ENCODE assay signal across 17 cellular contexts in genomic region chr10:35467186-35467585, GRCh38.
DNase-seq lines count a peak whose midpoint lies in the region; ATAC-seq and TF ChIP-seq lines count a peak whose summit lies in the region.
"Had no signal": no experiment of that assay in that cellular context is flagged by ENCODE, and none has a peak within 500 bp of the region (broad histone marks: within the 10 kb centered on the region; RNA-seq: fewer than 3 reads in every experiment).

No MANE protein-coding gene starts in this region.

- H3K27ac ChIP-seq in right atrium auricular region (no peak overlapping the region), angular gyrus (ENCODE audit: low read depth, low read length) (peak overlapping the region; percentile 17), substantia nigra (ENCODE audit: low read depth, low read length, poor library complexity, severe bottlenecking) (peak overlapping the region; percentile 32)
- H3K27ac ChIP-seq: A549 had no signal

- TF ChIP-seq CTCF in right atrium auricular region (IDR thresholded peaks at IDR 0.05) (no peak), glutamatergic neuron (IDR thresholded peaks at IDR 0.05; ENCODE audit: partially characterized antibody, unreplicated experiment) (no peak)

- no peak overlapping the region for H3K4me3 ChIP-seq in right atrium auricular region
- H3K4me3 ChIP-seq: A549, GM23338 had no signal

- H3K9me3 ChIP-seq in right atrium auricular region: no peaks in the 10 kb centered on the region
- H3K9me3 ChIP-seq: A549 had no signal

- DNase-seq in left ventricle myocardium superior (no peak), right atrium auricular region (ENCODE audit: low spot score) (no peak), glutamatergic neuron (no peak), substantia nigra (lab: John Stamatoyannopoulos, UW) (no peak), dermis blood vessel endothelial cell (no peak), A172 (ENCODE audit: low spot score) (no peak), NCI-H446 treated with DMSO at 0.1 percent for 48 hours (lab: John Stamatoyannopoulos, UW) (no peak)
- DNase-seq: AML-193; Calu3; CD8-positive, alpha-beta T cell; DMS79 treated with DMSO at 0.1 percent for 48 hours; GF-D8 had no signal

- H3K4me3 Mint-ChIP-seq in glutamatergic neuron (ENCODE audit: unreplicated experiment): peak overlapping the region; percentile 18
- H3K4me3 Mint-ChIP-seq: CD8-positive, alpha-beta T cell; GM23338; IgD-negative memory B cell had no signal

- peaks cover 15% of the 10 kb centered on the region for H3K9me3 Mint-ChIP-seq in glutamatergic neuron (ENCODE audit: unreplicated experiment)
- H3K9me3 Mint-ChIP-seq: CD8-positive, alpha-beta T cell; GM23338; IgD-negative memory B cell had no signal

- peaks cover 0 to 97% of the 10 kb centered on the region in 2 donors for H3K4me1 ChIP-seq in right atrium auricular region
- H3K4me1 ChIP-seq: A549 had no signal

- ATAC-seq in left ventricle myocardium superior: peak; percentile 52
- ATAC-seq: A549; CD8-positive, alpha-beta T cell; HCT116 had no signal

- H3K36me3 ChIP-seq in right atrium auricular region: no peaks in the 10 kb centered on the region

- no peak overlapping the region for H3K27ac Mint-ChIP-seq in glutamatergic neuron (ENCODE audit: unreplicated experiment)
- H3K27ac Mint-ChIP-seq: CD8-positive, alpha-beta T cell; GM23338; IgD-negative memory B cell had no signal

- intact Hi-C loops in left ventricle myocardium superior (cut with micrococcal nuclease): no loop called here

- H3K36me3 Mint-ChIP-seq in glutamatergic neuron (ENCODE audit: unreplicated experiment): no peaks in the 10 kb centered on the region
- H3K36me3 Mint-ChIP-seq: CD8-positive, alpha-beta T cell; IgD-negative memory B cell had no signal

- H3K27me3 ChIP-seq in right atrium auricular region: no peaks in the 10 kb centered on the region

- peaks cover 43% of the 10 kb centered on the region for H3K4me1 Mint-ChIP-seq in glutamatergic neuron (ENCODE audit: low read depth, unreplicated experiment)

- H3K27me3 Mint-ChIP-seq in glutamatergic neuron (ENCODE audit: unreplicated experiment): peaks cover 17% of the 10 kb centered on the region
- H3K27me3 Mint-ChIP-seq: IgD-negative memory B cell had no signal

Comparison
In these comparisons a context has a peak if more than half of its experiments do, and no peak if none do; other contexts are left out.
1. H3K27ac ChIP-seq: peak in angular gyrus (single experiment) and substantia nigra (single experiment); none in right atrium auricular region (0 of 2).